Comparison of ENCODE assay signal across 8 cellular contexts in genomic region chr19:18417250-18418033, GRCh38. TPM values are rescaled to one million over a fixed set of nuclear protein-coding genes. Genes with fewer than 3 reads are reported as not detected.
DNase-seq lines count a peak whose midpoint lies in the region; ATAC-seq and TF ChIP-seq lines count a peak whose summit lies in the region.

No MANE protein-coding gene starts in this region.

- DNase-seq in ELR (ENCODE audit: low read depth) (peak; percentile 87), HuH-7 (ENCODE audit: low spot score) (peak; percentile 83), SK-N-DZ (ENCODE audit: low spot score) (peak; percentile 79), coronary artery (ENCODE audit: low spot score) (peak; percentile 91), left kidney (ENCODE audit: low read depth, low spot score) (peak; percentile 93)
- DNase-seq in stimulated activated naive CD8-positive, alpha-beta T cell treated with anti-CD3 and anti-CD28 coated beads, Interleukin-15, amount 100 ng/mL, for 72 hours, result peak in 1 of 2 donors; percentile 47

- peaks cover 56% of the 10 kb centered on the region for H3K27me3 Mint-ChIP-seq in stimulated activated naive CD8-positive, alpha-beta T cell treated with anti-CD3 and anti-CD28 coated beads, Interleukin-15, amount 100 ng/mL, for 72 hours

- TF ChIP-seq CTCF in coronary artery (IDR thresholded peaks at IDR 0.05), result no peak

- peak overlapping the region; percentile 81 for H3K4me3 ChIP-seq in coronary artery

- H3K9me3 Mint-ChIP-seq in stimulated activated naive CD8-positive, alpha-beta T cell treated with anti-CD3 and anti-CD28 coated beads, Interleukin-15, amount 100 ng/mL, for 72 hours, result no peaks in the 10 kb centered on the region

- H3K4me3 Mint-ChIP-seq in stimulated activated naive CD8-positive, alpha-beta T cell treated with anti-CD3 and anti-CD28 coated beads, Interleukin-15, amount 100 ng/mL, for 72 hours, result peak overlapping the region; percentile 92

- H3K27ac ChIP-seq in coronary artery, result peak overlapping the region; percentile 96 to 97

- peak; percentile 11 for ATAC-seq in stimulated activated naive CD8-positive, alpha-beta T cell treated with anti-CD3 and anti-CD28 coated beads, Interleukin-15, amount 100 ng/mL, for 72 hours
- ATAC-seq in HG03460 (IDR thresholded peaks at IDR 0.05; ENCODE audit: unreplicated experiment) (no peak), HG03159 (IDR thresholded peaks at IDR 0.05; ENCODE audit: unreplicated experiment) (no peak)

- H3K27ac Mint-ChIP-seq in stimulated activated naive CD8-positive, alpha-beta T cell treated with anti-CD3 and anti-CD28 coated beads, Interleukin-15, amount 100 ng/mL, for 72 hours, result peak overlapping the region; percentile 59 to 89

- H3K4me1 Mint-ChIP-seq in stimulated activated naive CD8-positive, alpha-beta T cell treated with anti-CD3 and anti-CD28 coated beads, Interleukin-15, amount 100 ng/mL, for 72 hours, result peaks cover 77% of the 10 kb centered on the region

RNA-seq across cellular contexts. Expression of gene SSBP4, which starts 1.8 kb away (rescaled TPM):
- 123 and 163 TPM in 2 replicates for polyA plus RNA-seq in SK-N-DZ (2014; cell fraction: cytosol; rRNA removed)
- 351 and 529 TPM in 2 replicates for polyA plus RNA-seq in SK-N-DZ (2014; cell fraction: nucleus; rRNA removed)

RNA-seq across cellular contexts. Expression of gene LRRC25, which starts 20.0 kb away (rescaled TPM):
- polyA plus RNA-seq in SK-N-DZ (2014; cell fraction: cytosol; rRNA removed), result 0.10 TPM in 1 of 2 replicates, not detected in the other
- not detected in 2 replicates for polyA plus RNA-seq in SK-N-DZ (2014; cell fraction: nucleus; rRNA removed)

RNA-seq across cellular contexts. Expression of gene ISYNA1, which starts 20.5 kb away (rescaled TPM):
- polyA plus RNA-seq in SK-N-DZ (2014; cell fraction: cytosol; rRNA removed), result 121 and 123 TPM in 2 replicates
- polyA plus RNA-seq in SK-N-DZ (2014; cell fraction: nucleus; rRNA removed), result 702 and 880 TPM in 2 replicates

RNA-seq across cellular contexts. Expression of gene GDF15, which starts 31.5 kb away (rescaled TPM):
- polyA plus RNA-seq in SK-N-DZ (2014; cell fraction: cytosol; rRNA removed), result 0.28 TPM in 1 of 2 replicates, not detected in the other
- not detected in 2 replicates for polyA plus RNA-seq in SK-N-DZ (2014; cell fraction: nucleus; rRNA removed)
